In the genomic region with DNA sequence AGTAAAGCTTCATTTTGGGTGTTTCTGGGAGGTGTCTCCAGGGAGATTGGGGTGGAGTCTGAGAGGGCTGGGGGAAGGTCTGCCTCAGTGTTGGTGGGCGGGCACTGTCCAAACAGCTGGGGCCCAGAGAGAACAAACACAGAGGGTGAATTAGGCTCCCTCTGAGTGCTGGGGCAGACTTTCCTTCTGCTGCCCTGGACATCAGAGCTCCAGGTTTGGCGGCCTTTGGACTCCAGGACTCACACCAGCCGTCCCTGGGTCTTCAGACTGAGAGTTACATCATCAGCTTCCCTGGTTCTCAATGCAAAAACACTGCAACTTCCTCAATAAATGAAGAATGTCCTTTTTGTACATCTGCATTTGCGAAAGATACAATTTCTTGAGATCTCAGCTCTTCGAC, we compare ENCODE assay signal across 1 cellular context.
A peak's percentile ranks its signal among the peaks of the same experiment; 100 is the strongest.
TF ChIP-seq lines count a peak whose summit lies in the region.

No MANE protein-coding gene starts in this region.

TF ChIP-seq in HepG2, 621 proteins besides CTCF, POLR2A, EP300 and RAD21 (continued from another document and continues in another):
- TF ChIP-seq NCOA5 (CRISPR knock-in tag; IDR thresholded peaks at IDR 0.05) (no peak), ZNF724P (CRISPR knock-in tag; IDR thresholded peaks at IDR 0.05; ENCODE audit: borderline replicate concordance) (no peak), ZEB1 (IDR thresholded peaks at IDR 0.05; ENCODE audit: insufficient replicate concordance, low read depth) (no peak), CAMTA2 (CRISPR knock-in tag; IDR thresholded peaks at IDR 0.05; ENCODE audit: borderline replicate concordance) (no peak), ZNF496 (CRISPR knock-in tag; IDR thresholded peaks at IDR 0.05; ENCODE audit: insufficient replicate concordance) (no peak), TBX3 (IDR thresholded peaks at IDR 0.05; ENCODE audit: borderline replicate concordance) (no peak), THYN1 (CRISPR knock-in tag; IDR thresholded peaks at IDR 0.05; ENCODE audit: borderline replicate concordance, low read depth) (no peak), ZBTB2 (CRISPR knock-in tag; IDR thresholded peaks at IDR 0.05; ENCODE audit: low read depth) (no peak), ZNF124 (CRISPR knock-in tag; IDR thresholded peaks at IDR 0.05) (no peak), ZNF34 (CRISPR knock-in tag; IDR thresholded peaks at IDR 0.05; ENCODE audit: borderline replicate concordance) (no peak), SOX6 (IDR thresholded peaks at IDR 0.05) (no peak), SOX6 (CRISPR knock-in tag; IDR thresholded peaks at IDR 0.05) (peak; percentile 62), TRIM24 (CRISPR knock-in tag; IDR thresholded peaks at IDR 0.05) (no peak), ZNF839 (CRISPR knock-in tag; IDR thresholded peaks at IDR 0.05; ENCODE audit: borderline replicate concordance) (no peak), ZNF614 (CRISPR knock-in tag; IDR thresholded peaks at IDR 0.05; ENCODE audit: borderline replicate concordance) (no peak), PHF5A (CRISPR knock-in tag; IDR thresholded peaks at IDR 0.05; ENCODE audit: low read depth, unreplicated experiment) (no peak), UBTF (CRISPR knock-in tag; IDR thresholded peaks at IDR 0.05) (no peak), ZNF709 (CRISPR knock-in tag; IDR thresholded peaks at IDR 0.05) (no peak), PTBP1 (IDR thresholded peaks at IDR 0.05; ENCODE audit: low read depth, low read length, poor library complexity, severe bottlenecking) (no peak), ZFP90 (CRISPR knock-in tag; IDR thresholded peaks at IDR 0.05; ENCODE audit: borderline replicate concordance) (no peak), ARID4A (CRISPR knock-in tag; IDR thresholded peaks at IDR 0.05; ENCODE audit: borderline replicate concordance) (peak; percentile 45; the same call in 1 of the 2 replicates), ZBTB46 (CRISPR knock-in tag; IDR thresholded peaks at IDR 0.05; ENCODE audit: borderline replicate concordance) (no peak), SMARCE1 (IDR thresholded peaks at IDR 0.05; ENCODE audit: borderline replicate concordance) (no peak), ZNF292 (CRISPR knock-in tag; IDR thresholded peaks at IDR 0.05; ENCODE audit: borderline replicate concordance, low read depth) (peak; percentile 49; the same call in 1 of the 2 replicates), ZNF253 (CRISPR knock-in tag; IDR thresholded peaks at IDR 0.05; ENCODE audit: borderline replicate concordance) (no peak), KLF6 (CRISPR knock-in tag; IDR thresholded peaks at IDR 0.05) (no peak), ZNF441 (CRISPR knock-in tag; IDR thresholded peaks at IDR 0.05; ENCODE audit: borderline replicate concordance) (no peak), ZNF678 (CRISPR knock-in tag; IDR thresholded peaks at IDR 0.05) (no peak), NFE2L2 (IDR thresholded peaks at IDR 0.05; ENCODE audit: low read length) (no peak), NFRKB (IDR thresholded peaks at IDR 0.05) (no peak), NONO (IDR thresholded peaks at IDR 0.05) (no peak), NONO (CRISPR knock-in tag; conservative IDR thresholded peaks at IDR 0.05) (0 out of 2 replicates have a peak, but pooled peaks have one; percentile 21), GABPA (IDR thresholded peaks at IDR 0.05; ENCODE audit: low read depth, low read length) (no peak), GABPA (CRISPR knock-in tag; IDR thresholded peaks at IDR 0.05; ENCODE audit: low read depth) (no peak), GPN1 (CRISPR knock-in tag; IDR thresholded peaks at IDR 0.05; ENCODE audit: borderline replicate concordance) (no peak), ZNF234 (CRISPR knock-in tag; conservative IDR thresholded peaks at IDR 0.05) (no peak), ATF5 (CRISPR knock-in tag; IDR thresholded peaks at IDR 0.05; ENCODE audit: low read depth) (no peak), ZNF713 (CRISPR knock-in tag; IDR thresholded peaks at IDR 0.05) (no peak), ELF3 (CRISPR knock-in tag; IDR thresholded peaks at IDR 0.05) (peak; percentile 59), IKZF1 (IDR thresholded peaks at IDR 0.05) (no peak), NCOR1 (IDR thresholded peaks at IDR 0.05; ENCODE audit: borderline replicate concordance, low read length) (peak; percentile 43; the same call in 1 of the 2 replicates)
- TF ChIP-seq, protein P1, sequence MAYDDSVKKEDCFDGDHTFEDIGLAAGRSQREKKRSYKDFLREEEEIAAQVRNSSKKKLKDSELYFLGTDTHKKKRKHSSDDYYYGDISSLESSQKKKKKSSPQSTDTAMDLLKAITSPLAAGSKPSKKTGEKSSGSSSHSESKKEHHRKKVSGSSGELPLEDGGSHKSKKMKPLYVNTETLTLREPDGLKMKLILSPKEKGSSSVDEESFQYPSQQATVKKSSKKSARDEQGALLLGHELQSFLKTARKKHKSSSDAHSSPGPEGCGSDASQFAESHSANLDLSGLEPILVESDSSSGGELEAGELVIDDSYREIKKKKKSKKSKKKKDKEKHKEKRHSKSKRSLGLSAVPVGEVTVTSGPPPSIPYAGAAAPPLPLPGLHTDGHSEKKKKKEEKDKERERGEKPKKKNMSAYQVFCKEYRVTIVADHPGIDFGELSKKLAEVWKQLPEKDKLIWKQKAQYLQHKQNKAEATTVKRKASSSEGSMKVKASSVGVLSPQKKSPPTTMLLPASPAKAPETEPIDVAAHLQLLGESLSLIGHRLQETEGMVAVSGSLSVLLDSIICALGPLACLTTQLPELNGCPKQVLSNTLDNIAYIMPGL (CRISPR knock-in tag; IDR thresholded peaks at IDR 0.05; ENCODE audit: borderline replicate concordance in 1 of 2, low read depth in 1 of 2): no peak
- TF ChIP-seq, protein P2, sequence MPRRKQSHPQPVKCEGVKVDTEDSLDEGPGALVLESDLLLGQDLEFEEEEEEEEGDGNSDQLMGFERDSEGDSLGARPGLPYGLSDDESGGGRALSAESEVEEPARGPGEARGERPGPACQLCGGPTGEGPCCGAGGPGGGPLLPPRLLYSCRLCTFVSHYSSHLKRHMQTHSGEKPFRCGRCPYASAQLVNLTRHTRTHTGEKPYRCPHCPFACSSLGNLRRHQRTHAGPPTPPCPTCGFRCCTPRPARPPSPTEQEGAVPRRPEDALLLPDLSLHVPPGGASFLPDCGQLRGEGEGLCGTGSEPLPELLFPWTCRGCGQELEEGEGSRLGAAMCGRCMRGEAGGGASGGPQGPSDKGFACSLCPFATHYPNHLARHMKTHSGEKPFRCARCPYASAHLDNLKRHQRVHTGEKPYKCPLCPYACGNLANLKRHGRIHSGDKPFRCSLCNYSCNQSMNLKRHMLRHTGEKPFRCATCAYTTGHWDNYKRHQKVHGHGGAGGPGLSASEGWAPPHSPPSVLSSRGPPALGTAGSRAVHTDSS (CRISPR knock-in tag; conservative IDR thresholded peaks at IDR 0.05): no peak
- TF ChIP-seq, protein P3, sequence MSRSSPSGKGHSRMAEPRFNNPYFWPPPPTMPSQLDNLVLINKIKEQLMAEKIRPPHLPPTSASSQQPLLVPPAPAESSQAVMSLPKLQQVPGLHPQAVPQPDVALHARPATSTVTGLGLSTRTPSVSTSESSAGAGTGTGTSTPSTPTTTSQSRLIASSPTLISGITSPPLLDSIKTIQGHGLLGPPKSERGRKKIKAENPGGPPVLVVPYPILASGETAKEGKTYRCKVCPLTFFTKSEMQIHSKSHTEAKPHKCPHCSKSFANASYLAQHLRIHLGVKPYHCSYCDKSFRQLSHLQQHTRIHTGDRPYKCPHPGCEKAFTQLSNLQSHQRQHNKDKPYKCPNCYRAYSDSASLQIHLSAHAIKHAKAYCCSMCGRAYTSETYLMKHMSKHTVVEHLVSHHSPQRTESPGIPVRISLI (CRISPR knock-in tag; IDR thresholded peaks at IDR 0.05; ENCODE audit: borderline replicate concordance): no peak
- TF ChIP-seq, protein P4, sequence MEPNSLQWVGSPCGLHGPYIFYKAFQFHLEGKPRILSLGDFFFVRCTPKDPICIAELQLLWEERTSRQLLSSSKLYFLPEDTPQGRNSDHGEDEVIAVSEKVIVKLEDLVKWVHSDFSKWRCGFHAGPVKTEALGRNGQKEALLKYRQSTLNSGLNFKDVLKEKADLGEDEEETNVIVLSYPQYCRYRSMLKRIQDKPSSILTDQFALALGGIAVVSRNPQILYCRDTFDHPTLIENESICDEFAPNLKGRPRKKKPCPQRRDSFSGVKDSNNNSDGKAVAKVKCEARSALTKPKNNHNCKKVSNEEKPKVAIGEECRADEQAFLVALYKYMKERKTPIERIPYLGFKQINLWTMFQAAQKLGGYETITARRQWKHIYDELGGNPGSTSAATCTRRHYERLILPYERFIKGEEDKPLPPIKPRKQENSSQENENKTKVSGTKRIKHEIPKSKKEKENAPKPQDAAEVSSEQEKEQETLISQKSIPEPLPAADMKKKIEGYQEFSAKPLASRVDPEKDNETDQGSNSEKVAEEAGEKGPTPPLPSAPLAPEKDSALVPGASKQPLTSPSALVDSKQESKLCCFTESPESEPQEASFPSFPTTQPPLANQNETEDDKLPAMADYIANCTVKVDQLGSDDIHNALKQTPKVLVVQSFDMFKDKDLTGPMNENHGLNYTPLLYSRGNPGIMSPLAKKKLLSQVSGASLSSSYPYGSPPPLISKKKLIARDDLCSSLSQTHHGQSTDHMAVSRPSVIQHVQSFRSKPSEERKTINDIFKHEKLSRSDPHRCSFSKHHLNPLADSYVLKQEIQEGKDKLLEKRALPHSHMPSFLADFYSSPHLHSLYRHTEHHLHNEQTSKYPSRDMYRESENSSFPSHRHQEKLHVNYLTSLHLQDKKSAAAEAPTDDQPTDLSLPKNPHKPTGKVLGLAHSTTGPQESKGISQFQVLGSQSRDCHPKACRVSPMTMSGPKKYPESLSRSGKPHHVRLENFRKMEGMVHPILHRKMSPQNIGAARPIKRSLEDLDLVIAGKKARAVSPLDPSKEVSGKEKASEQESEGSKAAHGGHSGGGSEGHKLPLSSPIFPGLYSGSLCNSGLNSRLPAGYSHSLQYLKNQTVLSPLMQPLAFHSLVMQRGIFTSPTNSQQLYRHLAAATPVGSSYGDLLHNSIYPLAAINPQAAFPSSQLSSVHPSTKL (CRISPR knock-in tag; IDR thresholded peaks at IDR 0.05): peak; percentile 77
